Comparison of ENCODE assay signal across 29 cellular contexts in the genomic region with DNA sequence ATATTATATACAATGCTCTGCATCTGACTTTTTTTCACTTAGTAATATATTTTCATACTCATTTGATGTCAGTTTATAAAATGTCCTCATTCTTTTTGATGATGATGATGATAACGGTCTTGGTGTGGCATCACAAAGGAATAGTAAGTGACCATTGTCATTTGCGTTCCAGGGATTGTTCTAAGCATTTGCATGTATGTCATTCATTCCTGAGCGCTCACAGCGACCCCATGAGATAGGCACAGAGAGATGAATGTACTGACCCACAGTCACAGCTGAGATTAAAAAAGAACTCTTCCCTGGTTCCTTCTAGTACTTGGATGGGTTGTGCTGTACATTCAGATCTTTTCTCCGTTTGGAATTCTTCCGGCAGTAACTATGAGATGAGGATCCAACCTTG.
"Had no signal": no experiment of that assay in that cellular context is flagged by ENCODE, and none has a peak within 500 bp of the region (broad histone marks: within the 10 kb centered on the region; RNA-seq: fewer than 3 reads in every experiment).

No MANE protein-coding gene starts in this region.

- H3K27me3 ChIP-seq: brain microvascular endothelial cell had no signal

- H3K4me3 Mint-ChIP-seq: activated CD4-positive, alpha-beta memory T cell treated with anti-CD3 and anti-CD28 coated beads for 36 hours; activated naive CD8-positive, alpha-beta T cell treated with anti-CD3 and anti-CD28 coated beads for 36 hours; activated T-cell treated with anti-CD3 and anti-CD28 coated beads, Interleukin-2, amount 50 U/mL, for 72 hours; activated T-helper 17 cell treated with anti-CD3 and anti-CD28 coated beads, Interleukin-2, amount 50 U/mL, for 72 hours had no signal

- H3K4me3 ChIP-seq: PC-9 had no signal

- H3K36me3 ChIP-seq: brain microvascular endothelial cell, WERI-Rb-1 had no signal

- H3K9me3 Mint-ChIP-seq: activated CD4-positive, alpha-beta memory T cell treated with anti-CD3 and anti-CD28 coated beads for 36 hours; activated naive CD8-positive, alpha-beta T cell treated with anti-CD3 and anti-CD28 coated beads for 36 hours; activated T-cell treated with anti-CD3 and anti-CD28 coated beads, Interleukin-2, amount 50 U/mL, for 72 hours; activated T-helper 17 cell treated with anti-CD3 and anti-CD28 coated beads, Interleukin-2, amount 50 U/mL, for 72 hours had no signal

- H3K4me1 Mint-ChIP-seq: activated naive CD8-positive, alpha-beta T cell treated with anti-CD3 and anti-CD28 coated beads for 36 hours; activated T-helper 17 cell treated with anti-CD3 and anti-CD28 coated beads, Interleukin-2, amount 50 U/mL, for 72 hours had no signal

- DNase-seq: activated CD4-positive, alpha-beta memory T cell treated with anti-CD3 and anti-CD28 coated beads for 36 hours; activated CD4-positive, alpha-beta T cell treated with anti-CD3 and anti-CD28 coated beads, Interleukin-2, amount 50 U/mL, for 1 hour; activated CD8-positive, alpha-beta memory T cell treated with anti-CD3 and anti-CD28 coated beads, Interleukin-2, amount 50 U/mL, for 48 hours; activated effector memory CD4-positive, alpha-beta T cell treated with anti-CD3 and anti-CD28 coated beads, Interleukin-2, amount 50 U/mL, for 16 hours; activated naive CD4-positive, alpha-beta T cell; activated naive CD4-positive, alpha-beta T cell treated with anti-CD3 and anti-CD28 coated beads, Interleukin-2, amount 50 U/mL, for 16 hours; activated naive CD8-positive, alpha-beta T cell treated with anti-CD3 and anti-CD28 coated beads for 36 hours; activated T-cell treated with anti-CD3 and anti-CD28 coated beads, Interleukin-2, amount 50 U/mL, for 1 hour; activated T-cell treated with anti-CD3 and anti-CD28 coated beads, Interleukin-2, amount 50 U/mL, for 72 hours; amniotic stem cell; aorta; brain microvascular endothelial cell; central memory CD4-positive, alpha-beta T cell; Karpas-422; NCI-H1105; NCI-H1436; NCI-H1930; NCI-H226; NCI-H446 treated with DMSO at 0.1 percent for 48 hours; NCI-H524 treated with DMSO at 0.1 percent for 48 hours; NK-92 treated with Interleukin-12 subunit alpha and Interleukin-12 subunit beta, amount 100 ng/mL, for 24 hours; PC-9; Right ventricle myocardium superior; SW 1271; T-helper 1 cell; T-helper 2 cell; T-helper 9 cell; WERI-Rb-1 had no signal

- H3K36me3 Mint-ChIP-seq: activated CD4-positive, alpha-beta memory T cell treated with anti-CD3 and anti-CD28 coated beads for 36 hours; activated naive CD8-positive, alpha-beta T cell treated with anti-CD3 and anti-CD28 coated beads for 36 hours had no signal

- H2AFZ ChIP-seq: PC-9 had no signal

- ATAC-seq: activated T-cell treated with anti-CD3 and anti-CD28 coated beads, Interleukin-2, amount 50 U/mL, for 72 hours; activated T-helper 17 cell treated with anti-CD3 and anti-CD28 coated beads, Interleukin-2, amount 50 U/mL, for 72 hours had no signal

- H3K4me2 ChIP-seq: PC-9 had no signal

- H3K27ac Mint-ChIP-seq: activated CD4-positive, alpha-beta memory T cell treated with anti-CD3 and anti-CD28 coated beads for 36 hours; activated naive CD8-positive, alpha-beta T cell treated with anti-CD3 and anti-CD28 coated beads for 36 hours; activated T-cell treated with anti-CD3 and anti-CD28 coated beads, Interleukin-2, amount 50 U/mL, for 72 hours; activated T-helper 17 cell treated with anti-CD3 and anti-CD28 coated beads, Interleukin-2, amount 50 U/mL, for 72 hours had no signal

- H3K27ac ChIP-seq: brain microvascular endothelial cell, PC-9, WERI-Rb-1 had no signal
